In genomic region chr17:75749545-75750389, GRCh38 we compare ENCODE assay signal across 8 cellular contexts. TPM values are rescaled to one million over a fixed set of nuclear protein-coding genes. Genes with fewer than 3 reads are reported as not detected.
DNase-seq lines count a peak whose midpoint lies in the region; ATAC-seq, FAIRE-seq and TF ChIP-seq lines count a peak whose summit lies in the region.

No MANE protein-coding gene starts in this region.

- H3K27me3 Mint-ChIP-seq in activated T-cell treated with anti-CD3 and anti-CD28 coated beads, Interleukin-2, amount 50 U/mL, for 72 hours (ENCODE audit: low read depth) = peaks cover 6% of the 10 kb centered on the region

- no peaks in the 10 kb centered on the region for H3K36me3 Mint-ChIP-seq in activated T-cell treated with anti-CD3 and anti-CD28 coated beads, Interleukin-2, amount 50 U/mL, for 72 hours (ENCODE audit: insufficient read depth in 2 of 2)

- TF ChIP-seq RAD21 in neural cell (conservative IDR thresholded peaks at IDR 0.05) = peak; percentile 55

- H3K4me2 ChIP-seq in Karpas-422 (ENCODE audit: low read depth, low read length, poor library complexity, severe bottlenecking) (peak overlapping the region; percentile 27), fibroblast of lung (ENCODE audit: extremely low read depth, insufficient read depth, low read length) (no peak overlapping the region), neural cell (ENCODE audit: low read length) (no peak overlapping the region)

- H3K9me2 ChIP-seq in Karpas-422 (replicated peaks; ENCODE audit: insufficient read depth, low read length) (no peaks in the 10 kb centered on the region), neural cell (ENCODE audit: insufficient read depth, low read length) (no peaks in the 10 kb centered on the region)

- H3K27ac ChIP-seq in Karpas-422 (ENCODE audit: low read length) (no peak overlapping the region), fibroblast of lung (ENCODE audit: insufficient read depth, low read length) (no peak overlapping the region), neural cell (ENCODE audit: low read length) (no peak overlapping the region)

- H3K36me3 ChIP-seq in Karpas-422 (ENCODE audit: insufficient read depth, low read length) (no peaks in the 10 kb centered on the region), fibroblast of lung (ENCODE audit: control insufficient read depth, insufficient read depth, low read length) (no peaks in the 10 kb centered on the region), neural cell (ENCODE audit: insufficient read depth, low read length) (no peaks in the 10 kb centered on the region)

- 0 out of 2 replicates have a peak overlapping the region, but pooled peaks have one; percentile 18 for H2AFZ ChIP-seq in Karpas-422 (ENCODE audit: low read length)
- peak overlapping the region; percentile 9 for H2AFZ ChIP-seq in fibroblast of lung (ENCODE audit: low read length)
- no peak overlapping the region for H2AFZ ChIP-seq in neural cell (ENCODE audit: low read depth, low read length)

- peak overlapping the region; percentile 31 to 39 for H3K4me3 Mint-ChIP-seq in activated T-cell treated with anti-CD3 and anti-CD28 coated beads, Interleukin-2, amount 50 U/mL, for 72 hours

- H3K27ac Mint-ChIP-seq in activated T-cell treated with anti-CD3 and anti-CD28 coated beads, Interleukin-2, amount 50 U/mL, for 72 hours = no peak overlapping the region

- peaks cover 24% of the 10 kb centered on the region for H3K4me1 Mint-ChIP-seq in activated T-cell treated with anti-CD3 and anti-CD28 coated beads, Interleukin-2, amount 50 U/mL, for 72 hours (ENCODE audit: low read depth)

- H4K20me1 ChIP-seq in Karpas-422 (ENCODE audit: insufficient read depth, low read depth, low read length) (no peaks in the 10 kb centered on the region), fibroblast of lung (ENCODE audit: control insufficient read depth, extremely low read depth, insufficient read depth, low read length) (no peaks in the 10 kb centered on the region), neural cell (ENCODE audit: insufficient read depth) (no peaks in the 10 kb centered on the region)

- no peak for FAIRE-seq in RCC 7860 (lab: Jason Lieb, UNC)

- H3K9me3 ChIP-seq in Karpas-422 (ENCODE audit: low read length) = no peaks in the 10 kb centered on the region
- no peaks in the 10 kb centered on the region for H3K9me3 ChIP-seq in fibroblast of lung (ENCODE audit: control insufficient read depth, insufficient read depth, low read depth, low read length)
- no peaks in the 10 kb centered on the region for H3K9me3 ChIP-seq in neural cell (ENCODE audit: low read length)

- TF ChIP-seq POLR2A in GM18505 (IDR thresholded peaks at IDR 0.05; ENCODE audit: borderline replicate concordance, extremely low read depth, insufficient read depth, insufficient read length) = no peak

- H3K27me3 ChIP-seq in Karpas-422 (ENCODE audit: low read length) = no peaks in the 10 kb centered on the region
- no peaks in the 10 kb centered on the region for H3K27me3 ChIP-seq in fibroblast of lung (ENCODE audit: control insufficient read depth, insufficient read depth, low read length)
- H3K27me3 ChIP-seq in neural cell (ENCODE audit: insufficient read depth, low read depth, low read length) = no peaks in the 10 kb centered on the region

- peak overlapping the region; percentile 37 for H3K9ac ChIP-seq in Karpas-422 (ENCODE audit: low read length)
- H3K9ac ChIP-seq in fibroblast of lung (ENCODE audit: insufficient read depth, low read length) = no peak overlapping the region
- no peak overlapping the region for H3K9ac ChIP-seq in neural cell (ENCODE audit: low read length)

- peak; percentile 76 to 78 for ATAC-seq in activated T-cell treated with anti-CD3 and anti-CD28 coated beads, Interleukin-2, amount 50 U/mL, for 72 hours (replicated peaks in 1 of 2)
- no peak for ATAC-seq in GM18505 (IDR thresholded peaks at IDR 0.05; ENCODE audit: unreplicated experiment)

- H3K9me3 Mint-ChIP-seq in activated T-cell treated with anti-CD3 and anti-CD28 coated beads, Interleukin-2, amount 50 U/mL, for 72 hours = no peaks in the 10 kb centered on the region

- no peaks in the 10 kb centered on the region for H3K79me2 ChIP-seq in Karpas-422 (ENCODE audit: low read length)
- H3K79me2 ChIP-seq in fibroblast of lung (ENCODE audit: control insufficient read depth, insufficient read depth, low read length) = no peaks in the 10 kb centered on the region
- no peaks in the 10 kb centered on the region for H3K79me2 ChIP-seq in neural cell (replicated peaks; ENCODE audit: insufficient read depth, low read length)

- TF ChIP-seq EP300 in neural cell (conservative IDR thresholded peaks at IDR 0.05; ENCODE audit: poor library complexity, severe bottlenecking) = no peak

- peak; percentile 76 for DNase-seq in EL
- peak; percentile 94 for DNase-seq in Karpas-422
- peak; percentile 53 for DNase-seq in RCC 7860 (ENCODE audit: low spot score)
- DNase-seq in activated T-cell treated with anti-CD3 and anti-CD28 coated beads, Interleukin-2, amount 50 U/mL, for 72 hours = peak; percentile 89 to 94
- DNase-seq in fibroblast of lung (ENCODE audit: low read depth in 2 of 2) = peak; percentile 46 to 60
- peak; percentile 80 for DNase-seq in stimulated activated naive CD4-positive, alpha-beta T cell treated with Interleukin-2 at 50 U/mL for 16 hours (lab: John Stamatoyannopoulos, UW)

- H3K4me3 ChIP-seq in Karpas-422 (ENCODE audit: low read length) = no peak overlapping the region
- H3K4me3 ChIP-seq in fibroblast of lung (replicated peaks in 1 of 4; ENCODE audit: control extremely low read depth in 1 of 4, insufficient read depth in 1 of 4, low read depth in 3 of 4, low read length in 4 of 4) = no peak overlapping the region
- no peak overlapping the region for H3K4me3 ChIP-seq in neural cell (ENCODE audit: low read length)

- TF ChIP-seq CTCF in fibroblast of lung (conservative IDR thresholded peaks at IDR 0.05 in 1 of 2, IDR thresholded peaks at IDR 0.05 in 1 of 2; ENCODE audit: low read depth in 1 of 2, low read length in 2 of 2) = peak; percentile 75 to 82
- peak; percentile 75 for TF ChIP-seq CTCF in neural cell (IDR thresholded peaks at IDR 0.05; ENCODE audit: poor library complexity, severe bottlenecking)

- H3F3A ChIP-seq in neural cell (ENCODE audit: insufficient read depth, low read length, poor library complexity, severe bottlenecking) = no peaks in the 10 kb centered on the region

- H3K4me1 ChIP-seq in Karpas-422 (ENCODE audit: low read length) (peaks cover 26% of the 10 kb centered on the region), fibroblast of lung (ENCODE audit: control insufficient read depth, extremely low read depth, insufficient read depth, low read length) (peaks cover 2% of the 10 kb centered on the region)

TF ChIP-seq in neural cell, 6 proteins besides CTCF, POLR2A, EP300 and RAD21:
- TF ChIP-seq MXI1 (conservative IDR thresholded peaks at IDR 0.05; ENCODE audit: poor library complexity, severe bottlenecking) = no peak
- TF ChIP-seq SMC3 (conservative IDR thresholded peaks at IDR 0.05; ENCODE audit: poor library complexity) = peak; percentile 44
TF ChIP-seq in neural cell: peak in this region for 1.

RNA-seq across cellular contexts. Expression of gene GALK1, which starts 15.2 kb away (rescaled TPM):
- 23.9 and 28.3 TPM in 2 replicates for total RNA-seq in Karpas-422 (2014; rRNA removed; shearing (Covaris generic); ENCODE audit: low replicate concordance)
- total RNA-seq in activated T-cell treated with anti-CD3 and anti-CD28 coated beads, Interleukin-2, amount 50 U/mL, for 72 hours = 10 to 100 TPM; 41.9 to 51.2 TPM
- 36.7 and 62.8 TPM in 2 replicates for total RNA-seq in fibroblast of lung
- polyA plus RNA-seq in fibroblast of lung (8.6 and 10.2 TPM in 2 replicates), neural cell (4.8 TPM in 2 replicates)
- polyA plus RNA-seq in fibroblast of lung (2012) = 27.6 and 29.4 TPM in 2 replicates
- polyA minus RNA-seq in fibroblast of lung (ENCODE audit: low replicate concordance) (8.6 and 15.0 TPM in 2 replicates), neural cell (2.7 and 3.2 TPM in 2 replicates)

RNA-seq across cellular contexts. Expression of gene ITGB4, which starts 28.5 kb away (rescaled TPM):
- total RNA-seq in Karpas-422 (2014; rRNA removed; shearing (Covaris generic); ENCODE audit: low replicate concordance) = 0.11 and 0.19 TPM in 2 replicates
- total RNA-seq in activated T-cell treated with anti-CD3 and anti-CD28 coated beads, Interleukin-2, amount 50 U/mL, for 72 hours = 1 to 10 TPM; 2.7 to 3.5 TPM
- total RNA-seq in fibroblast of lung = 0.17 and 0.26 TPM in 2 replicates
- polyA plus RNA-seq in fibroblast of lung = 0.17 and 0.58 TPM in 2 replicates
- polyA plus RNA-seq in fibroblast of lung (2012) = 1.2 and 1.4 TPM in 2 replicates
- polyA minus RNA-seq in fibroblast of lung (ENCODE audit: low replicate concordance) = 0.08 and 0.11 TPM in 2 replicates
- not detected in 2 replicates for polyA plus RNA-seq in neural cell
- polyA minus RNA-seq in neural cell = not detected in 2 replicates

RNA-seq across cellular contexts. Expression of gene UNK, which starts 34.8 kb away (rescaled TPM):
- 22.9 and 49.0 TPM in 2 replicates for total RNA-seq in Karpas-422 (2014; rRNA removed; shearing (Covaris generic); ENCODE audit: low replicate concordance)
- 10 to 100 TPM; 20.7 to 22.6 TPM for total RNA-seq in activated T-cell treated with anti-CD3 and anti-CD28 coated beads, Interleukin-2, amount 50 U/mL, for 72 hours
- total RNA-seq in fibroblast of lung = 11.3 and 15.0 TPM in 2 replicates
- 15.2 and 18.0 TPM in 2 replicates for polyA plus RNA-seq in fibroblast of lung
- 12.3 and 14.8 TPM in 2 replicates for polyA plus RNA-seq in fibroblast of lung (2012)
- polyA minus RNA-seq in fibroblast of lung (ENCODE audit: low replicate concordance) = 7.0 and 10.9 TPM in 2 replicates
- 28.1 and 29.9 TPM in 2 replicates for polyA plus RNA-seq in neural cell
- 34.3 and 41.7 TPM in 2 replicates for polyA minus RNA-seq in neural cell
